Comparison of ENCODE assay signal across 8 cellular contexts in the genomic region with DNA sequence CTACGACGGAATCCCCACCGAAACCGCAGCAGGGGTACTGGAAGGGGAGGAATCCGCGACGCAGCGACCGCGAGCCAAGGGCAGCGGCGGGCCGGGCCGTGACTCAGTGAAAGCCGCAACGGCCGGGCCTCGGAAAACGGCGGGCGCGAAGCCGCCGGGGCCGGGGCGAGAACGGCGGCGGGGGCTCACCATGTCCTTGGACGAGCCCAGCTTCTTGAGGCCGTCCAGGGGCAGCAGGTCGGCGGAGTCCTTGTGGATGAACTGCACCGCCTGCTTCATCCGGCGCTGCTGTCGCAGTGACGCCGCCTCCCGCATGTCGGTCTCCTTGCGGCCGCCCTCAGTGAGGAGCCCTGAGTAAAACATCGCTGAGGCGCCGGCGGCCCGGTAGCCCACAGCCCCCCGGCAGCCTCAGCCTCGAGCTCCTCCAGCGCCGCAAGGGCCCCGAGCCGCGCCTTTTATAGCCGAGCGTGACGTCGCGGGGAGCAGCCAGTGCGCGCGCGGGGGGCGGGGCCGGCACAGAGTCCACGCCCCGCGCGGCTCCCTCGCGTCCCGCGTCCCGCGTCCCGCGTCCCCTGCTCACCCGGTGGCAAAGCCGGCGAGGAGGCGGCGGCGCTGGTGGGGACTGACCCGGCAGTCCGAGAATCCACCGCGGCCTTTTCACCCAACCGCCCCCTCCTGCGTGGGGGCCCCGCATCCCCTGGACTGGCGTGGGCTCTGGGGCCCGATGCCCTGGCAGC. TPM values are rescaled to one million over a fixed set of nuclear protein-coding genes. Genes with fewer than 3 reads are reported as not detected.
A peak's percentile ranks its signal among the peaks of the same experiment; 100 is the strongest.
DNase-seq lines count a peak whose midpoint lies in the region; ATAC-seq and TF ChIP-seq lines count a peak whose summit lies in the region.

Gene NRIP3 (minus strand): TSS at position 429 of the 737 bp plus-strand sequence. CDS start 66 bp downstream, at position 363.

- peaks cover 27% of the 10 kb centered on the region for H3K4me1 Mint-ChIP-seq in activated naive CD8-positive, alpha-beta T cell (ENCODE audit: low read depth)
- peaks cover 15% of the 10 kb centered on the region for H3K4me1 Mint-ChIP-seq in osteocyte (ENCODE audit: unreplicated experiment)

- TF ChIP-seq EP300 in suprapubic skin (IDR thresholded peaks at IDR 0.05): no peak

- H3K36me3 Mint-ChIP-seq in activated naive CD8-positive, alpha-beta T cell: no peaks in the 10 kb centered on the region
- H3K36me3 Mint-ChIP-seq in osteocyte (ENCODE audit: unreplicated experiment): no peaks in the 10 kb centered on the region

- H3K27ac Mint-ChIP-seq in activated naive CD8-positive, alpha-beta T cell: peak within 1 kb of the TSS; percentile 54
- H3K27ac Mint-ChIP-seq in osteocyte (ENCODE audit: unreplicated experiment): peak within 1 kb of the TSS; percentile 11

- intact Hi-C loops in Right ventricle myocardium inferior (cut with DNase I): no loop called here

- H3K4me3 Mint-ChIP-seq in activated naive CD8-positive, alpha-beta T cell: peak within 1 kb of the TSS; percentile 83
- peak within 1 kb of the TSS; percentile 73 for H3K4me3 Mint-ChIP-seq in osteocyte (ENCODE audit: unreplicated experiment)

- no peaks in the 10 kb centered on the region for H3K36me3 ChIP-seq in suprapubic skin

- no peaks in the 10 kb centered on the region for H3K9me3 ChIP-seq in suprapubic skin

- H3K27ac ChIP-seq in suprapubic skin: no peak within 1 kb of the TSS

- ATAC-seq in Right ventricle myocardium inferior (peak; percentile 91), HG03457 (IDR thresholded peaks at IDR 0.05; ENCODE audit: unreplicated experiment) (no peak)

- peaks cover 21% of the 10 kb centered on the region for H3K27me3 Mint-ChIP-seq in activated naive CD8-positive, alpha-beta T cell
- H3K27me3 Mint-ChIP-seq in osteocyte (ENCODE audit: unreplicated experiment): peaks cover 38% of the 10 kb centered on the region

- DNase-seq in ELF-1 (ENCODE audit: low read depth, low spot score) (peak; percentile 66), HT1080 (ENCODE audit: low read depth) (peak; percentile 58), SKM-1 (lab: John Stamatoyannopoulos, UW; ENCODE audit: unreplicated experiment) (peak; percentile 61), Right ventricle myocardium inferior (ENCODE audit: missing footprints) (peak; percentile 89), osteocyte (ENCODE audit: extremely low spot score, unreplicated experiment) (peak; percentile 88), suprapubic skin (ENCODE audit: low spot score in 2 of 2) (peak; percentile 78 to 84)

- TF ChIP-seq POLR2A in suprapubic skin (IDR thresholded peaks at IDR 0.05): peak in 1 of 2 donors; percentile 38

- H3K27me3 ChIP-seq in suprapubic skin: peaks cover 11% of the 10 kb centered on the region

- no peaks in the 10 kb centered on the region for H3K9me3 Mint-ChIP-seq in activated naive CD8-positive, alpha-beta T cell (ENCODE audit: low read depth)
- H3K9me3 Mint-ChIP-seq in osteocyte (ENCODE audit: unreplicated experiment): no peaks in the 10 kb centered on the region

- peak within 1 kb of the TSS; percentile 50 for H3K4me3 ChIP-seq in suprapubic skin

- TF ChIP-seq CTCF in osteocyte (IDR thresholded peaks at IDR 0.05) (no peak), suprapubic skin (IDR thresholded peaks at IDR 0.05) (no peak)

- H3K4me1 ChIP-seq in suprapubic skin: peaks cover 23% of the 10 kb centered on the region

- WGBS in suprapubic skin: under 1% methylated on average over 39 of the region's 93 CpGs

RNA-seq across cellular contexts. Expression of gene NRIP3, which starts in this region (rescaled TPM):
- 52.6 and 61.3 TPM in 2 replicates for total RNA-seq in HT1080 (2014; rRNA removed; shearing (Covaris generic))
- 42.3 and 50.6 TPM in 2 replicates for polyA plus RNA-seq in HT1080 (2015; cell fraction: cytosol; rRNA removed)
- 31.5 and 33.1 TPM in 2 replicates for polyA plus RNA-seq in HT1080 (2015; cell fraction: nucleus; rRNA removed)
- total RNA-seq in Right ventricle myocardium inferior: 0.76 TPM
- 0.97 and 1.1 TPM in 2 replicates for total RNA-seq in osteocyte
- total RNA-seq in suprapubic skin: 1 to 10 TPM in 1 of 4 donors, under 1 TPM in 3; 0.23 to 2.7 (median 0.89) TPM

Comparison
In these comparisons a context has a peak if more than half of its experiments do, and no peak if none do; other contexts are left out.
1. RNA of gene NRIP3 (total RNA-seq): 52.6 to 61.3 TPM in HT1080; 0.97 to 1.1 TPM in osteocyte, 0.23 to 2.7 TPM in suprapubic skin and 0.76 TPM in Right ventricle myocardium inferior (single experiment); every median in the first group is over 10 times any median in the second.
2. Peak in DNase-seq and ATAC-seq in Right ventricle myocardium inferior; RNA of the gene not detected or under 1 TPM.
3. Peak in every context shown above with its lines, with median percentiles within 50 percentile points of each other: DNase-seq.